ENCODE assay signal across 8 cellular contexts in genomic region chr18:28189400-28190239, GRCh38. TPM values are rescaled to one million over a fixed set of nuclear protein-coding genes. Genes with fewer than 3 reads are reported as not detected.
DNase-seq lines count a peak whose midpoint lies in the region; ATAC-seq, FAIRE-seq and TF ChIP-seq lines count a peak whose summit lies in the region.

No MANE protein-coding gene starts in this region.

- intact Hi-C loops in head of caudate nucleus (cut with DNase I), result no loop called here

- H3K79me2 ChIP-seq in SU-DHL-6 (ENCODE audit: insufficient read depth, low read length), result no peaks in the 10 kb centered on the region

- H3K27ac ChIP-seq in SU-DHL-6 (ENCODE audit: low read depth, low read length), result no peak overlapping the region

- H3K4me2 ChIP-seq in SU-DHL-6 (ENCODE audit: low read depth, low read length, poor library complexity, severe bottlenecking), result no peak overlapping the region

- H3K9ac ChIP-seq in SU-DHL-6 (ENCODE audit: low read length), result no peak overlapping the region

- DNase-seq in ACHN, result peak; percentile 60
- DNase-seq in GM06990 (ENCODE audit: extremely low read depth, insufficient read length), result no peak
- peak in 27 of 42 donors; percentile 17 to 82 (median 34) for DNase-seq in head of caudate nucleus
- no peak for DNase-seq in GM19239 (ENCODE audit: insufficient read length, low spot score)
- DNase-seq in NCI-H2029 (lab: John Stamatoyannopoulos, UW), result no peak
- DNase-seq in omental fat pad (ENCODE audit: low spot score), result no peak

- H3F3A ChIP-seq in SU-DHL-6 (ENCODE audit: insufficient read depth), result no peaks in the 10 kb centered on the region

- no peaks in the 10 kb centered on the region for H3K9me3 ChIP-seq in SU-DHL-6 (ENCODE audit: insufficient read depth, low read length)

- TF ChIP-seq CTCF in GM06990 (IDR thresholded peaks at IDR 0.05; ENCODE audit: insufficient read depth, low read length, poor library complexity, severe bottlenecking), result peak; percentile 81
- peak; percentile 96 for TF ChIP-seq CTCF in SU-DHL-6 (IDR thresholded peaks at IDR 0.05; ENCODE audit: insufficient read depth, low read length, poor library complexity, severe bottlenecking)
- no peak for TF ChIP-seq CTCF in omental fat pad (IDR thresholded peaks at IDR 0.05)

- H3K4me3 ChIP-seq in GM06990 (replicated peaks; ENCODE audit: low read depth, low read length) (no peak overlapping the region), SU-DHL-6 (ENCODE audit: insufficient read depth, low read length, poor library complexity, severe bottlenecking) (no peak overlapping the region)

- no peaks in the 10 kb centered on the region for H4K20me1 ChIP-seq in SU-DHL-6 (ENCODE audit: low read depth, low read length)

- H2AFZ ChIP-seq in SU-DHL-6 (ENCODE audit: low read depth, low read length, severe bottlenecking), result no peak overlapping the region

- H3K27me3 ChIP-seq in GM06990 (replicated peaks; ENCODE audit: control insufficient read depth, insufficient read depth, low read length), result no peaks in the 10 kb centered on the region
- H3K27me3 ChIP-seq in SU-DHL-6 (ENCODE audit: low read length), result no peaks in the 10 kb centered on the region

- no peaks in the 10 kb centered on the region for H3K9me2 ChIP-seq in SU-DHL-6 (replicated peaks; ENCODE audit: insufficient read depth, low read length)

- FAIRE-seq in GM19239 (lab: Jason Lieb, UNC), result no peak

- ATAC-seq in HG03159 (IDR thresholded peaks at IDR 0.05; ENCODE audit: unreplicated experiment) (peak; percentile 97), omental fat pad (ENCODE audit: low FRiP score) (no peak)

- in situ Hi-C loops in ACHN (cut with HindIII; ENCODE audit: low pct_ligation_motif_present, low pct_unique_long_range_greater_than_20kb, low sequenced_read_pairs), result no loop called here

- H3K36me3 ChIP-seq in GM06990 (ENCODE audit: control insufficient read depth, insufficient read depth, low read length), result no peaks in the 10 kb centered on the region
- no peaks in the 10 kb centered on the region for H3K36me3 ChIP-seq in SU-DHL-6 (ENCODE audit: low read length)

RNA-seq across cellular contexts. Expression of gene CDH2, which starts 12.7 kb away (rescaled TPM):
- total RNA-seq in omental fat pad, result 1 to 10 TPM in 2 of 4 donors, under 1 TPM in 2; 0.50 to 2.0 (median 1.4) TPM

Comparison
In these comparisons a context has a peak if more than half of its experiments do, and no peak if none do; other contexts are left out.
1. DNase-seq: peak in ACHN (single experiment) and head of caudate nucleus (27 of 42); none in GM06990 (single experiment), GM19239 (single experiment), NCI-H2029 (single experiment) and omental fat pad (single experiment).
2. CTCF ChIP-seq: peak in GM06990 (single experiment) and SU-DHL-6 (single experiment); none in omental fat pad (0 of 3).